Comparison of ENCODE assay signal across 8 cellular contexts in genomic region chr12:28191690-28192089, GRCh38. TPM values are rescaled to one million over a fixed set of nuclear protein-coding genes. Genes with fewer than 3 reads are reported as not detected.
A peak's percentile ranks its signal among the peaks of the same experiment; 100 is the strongest.
DNase-seq lines count a peak whose midpoint lies in the region; ATAC-seq, FAIRE-seq and TF ChIP-seq lines count a peak whose summit lies in the region.

No MANE protein-coding gene starts in this region.

- TF ChIP-seq CTCF in heart left ventricle (IDR thresholded peaks at IDR 0.05) (no peak), psoas muscle (IDR thresholded peaks at IDR 0.05) (no peak)

- no peak for FAIRE-seq in GM12892 (lab: Jason Lieb, UNC)

- DNase-seq in heart left ventricle (no peak), Right ventricle myocardium inferior (ENCODE audit: missing footprints) (no peak), T-helper 9 cell (peak; percentile 11), fibroblast of gingiva (ENCODE audit: low read depth) (peak; percentile 19), psoas muscle (no peak), GM12892 (ENCODE audit: insufficient read length) (no peak)
- DNase-seq in activated CD4-positive, CD25-positive, alpha-beta regulatory T cell treated with anti-CD3 and anti-CD28 coated beads, Interleukin-2, amount 50 U/mL, for 72 hours = no peak

- H3K36me3 ChIP-seq in heart left ventricle (no peaks in the 10 kb centered on the region), psoas muscle (ENCODE audit: insufficient read depth in 1 of 2, low read depth in 1 of 2) (no peaks in the 10 kb centered on the region)

- 51 to 60% (median 53%) methylated on average over 3 of the region's 3 CpGs for WGBS in heart left ventricle, 4 donors
- WGBS in psoas muscle, 3 donors = 51 to 61% (median 60%) methylated on average over 3 of the region's 3 CpGs

- H3K9me3 ChIP-seq in heart left ventricle (peaks cover 0 to 7% (median 0%) of the 10 kb centered on the region in 12 donors), psoas muscle (no peaks in the 10 kb centered on the region)

- H3K27ac ChIP-seq in heart left ventricle = peak overlapping the region in 11 of 12 donors; percentile 93 to 99 (median 97)
- H3K27ac ChIP-seq in psoas muscle = peak overlapping the region; percentile 95

- ATAC-seq in heart left ventricle (no peak), Right ventricle myocardium inferior (no peak), psoas muscle (no peak), GM21381 (IDR thresholded peaks at IDR 0.05; ENCODE audit: unreplicated experiment) (no peak)

- H3K4me1 ChIP-seq in heart left ventricle (peaks cover 0 to 23% (median 6%) of the 10 kb centered on the region in 12 donors), psoas muscle (peaks cover 8% of the 10 kb centered on the region)

- no peaks in the 10 kb centered on the region for H3K27me3 ChIP-seq in heart left ventricle
- no peaks in the 10 kb centered on the region for H3K27me3 ChIP-seq in psoas muscle (ENCODE audit: insufficient read depth in 3 of 3, low read length in 2 of 3)

- TF ChIP-seq POLR2A in heart left ventricle (IDR thresholded peaks at IDR 0.05) = no peak
- no peak for TF ChIP-seq POLR2A in GM12892 (IDR thresholded peaks at IDR 0.05; ENCODE audit: low read depth, low read length)

- peak overlapping the region in 11 of 12 donors; percentile 71 to 99 (median 88) for H3K4me3 ChIP-seq in heart left ventricle
- H3K4me3 ChIP-seq in psoas muscle = peak overlapping the region; percentile 93

- intact Hi-C loops in heart left ventricle (cut with DNase I) = loop anchor here in 1 of 10 donors (5.0 kb wide), 1 partner anchor 336 kb away; no protein-coding TSS in a partner anchor
- intact Hi-C loops in Right ventricle myocardium inferior (cut with DNase I) = loop anchor here (10.0 kb wide), 1 partner anchor 477 kb away; the partner anchor contains the start of gene MRPS35
- intact Hi-C loops in psoas muscle (cut with DNase I) = no loop called here

RNA-seq across cellular contexts. Expression of gene CCDC91, which starts 1.4 kb away (rescaled TPM):
- total RNA-seq in heart left ventricle (10 to 100 TPM; 36.0 to 62.1 (median 52.2) TPM), Right ventricle myocardium inferior (47.0 TPM), psoas muscle (10 to 100 TPM; 36.2 to 47.2 (median 41.1) TPM)
- polyA plus RNA-seq in heart left ventricle (10 to 100 TPM; 24.9 to 32.1 TPM), psoas muscle (10 to 100 TPM; 18.4 to 36.0 (median 22.0) TPM)
- polyA plus RNA-seq in GM12892 (2012; ENCODE audit: missing spikeins) = 14.9 TPM

Comparison
In these comparisons a context has a peak if more than half of its experiments do, and no peak if none do; other contexts are left out.
1. DNase-seq: peak in T-helper 9 cell (single experiment) and fibroblast of gingiva (single experiment); none in heart left ventricle (0 of 5), Right ventricle myocardium inferior (single experiment), psoas muscle (0 of 2), GM12892 (single experiment) and activated CD4-positive, CD25-positive, alpha-beta regulatory T cell treated with anti-CD3 and anti-CD28 coated beads, Interleukin-2, amount 50 U/mL, for 72 hours (single experiment).